In the genomic region with DNA sequence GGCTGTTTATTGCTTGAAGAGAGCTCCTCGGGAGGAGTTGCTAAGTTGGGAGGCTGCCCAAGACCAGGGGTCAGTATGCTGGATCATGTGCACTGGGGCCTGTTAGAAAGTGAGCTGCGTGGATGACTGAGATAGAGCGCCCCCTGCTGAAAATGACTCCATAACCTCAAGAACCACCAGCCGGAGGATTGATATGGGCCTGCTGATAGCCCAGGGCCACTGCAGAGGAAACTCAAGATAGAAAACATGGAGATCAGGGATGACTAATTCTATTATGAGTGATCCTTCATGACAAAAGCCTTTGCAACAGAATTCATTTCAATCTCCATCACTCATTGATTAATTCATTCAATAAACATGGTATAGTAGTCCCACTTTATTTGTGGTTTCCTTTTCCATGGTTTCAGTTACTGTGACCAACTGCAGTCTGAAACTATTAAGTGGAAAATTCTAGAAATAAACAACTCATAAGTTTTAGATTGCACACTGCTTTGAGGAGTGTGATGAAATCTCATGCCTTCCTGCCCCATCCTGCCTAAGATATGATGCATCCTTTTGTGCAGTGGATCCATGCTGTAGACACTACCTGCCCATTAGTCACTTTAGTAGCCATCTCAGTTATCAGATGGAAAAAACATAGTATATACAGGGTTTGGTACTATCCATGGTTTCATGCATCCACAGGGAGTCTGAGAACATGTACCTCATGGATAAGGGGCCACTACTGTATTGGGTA, we compare ENCODE assay signal across 8 cellular contexts.
DNase-seq lines count a peak whose midpoint lies in the region; ATAC-seq and TF ChIP-seq lines count a peak whose summit lies in the region.

No MANE protein-coding gene starts in this region.

- POLR2A ChIA-PET in A673 (lab: Charles Lee; ENCODE audit: low non-redundant PET) = no interaction called here

- no peaks in the 10 kb centered on the region for H3K9me3 ChIP-seq in A673 (ENCODE audit: low read depth, low read length, poor library complexity, severe bottlenecking)

- CTCF ChIA-PET in A673 (lab: Charles Lee) = interaction anchor here (1.0 kb wide), 1 partner anchor 389 kb away, joined by 9 read pairs; no protein-coding TSS in a partner anchor

- peak; percentile 67 for TF ChIP-seq CTCF in A673 (conservative IDR thresholded peaks at IDR 0.05; ENCODE audit: low read depth, low read length)
- TF ChIP-seq CTCF in GM12872 (IDR thresholded peaks at IDR 0.05; ENCODE audit: insufficient read depth, low read depth, low read length) = peak; percentile 60
- peak; percentile 50 for TF ChIP-seq CTCF in LNCaP clone FGC (IDR thresholded peaks at IDR 0.05; ENCODE audit: control insufficient read depth, extremely low read depth, insufficient read depth)
- peak; percentile 65 for TF ChIP-seq CTCF in nephron progenitor cell (IDR thresholded peaks at IDR 0.05)

- DNase-seq in A673 (ENCODE audit: low spot score) (peak; percentile 56), LNCaP clone FGC (ENCODE audit: low read depth) (no peak), nephron progenitor cell (peak; percentile 76), NCI-H446 treated with DMSO at 0.1 percent for 48 hours (lab: John Stamatoyannopoulos, UW) (no peak)
- DNase-seq in activated CD4-positive, CD25-positive, alpha-beta regulatory T cell treated with anti-CD3 and anti-CD28 coated beads, Interleukin-2, amount 50 U/mL, for 72 hours = peak; percentile 36
- DNase-seq in effector memory CD8-positive, alpha-beta T cell = peak; percentile 21 to 33 (median 23)

- H3K4me1 ChIP-seq in A673 (ENCODE audit: insufficient read depth, low read length, poor library complexity, severe bottlenecking) = no peaks in the 10 kb centered on the region

- H3K9me3 Mint-ChIP-seq in effector memory CD8-positive, alpha-beta T cell = no peaks in the 10 kb centered on the region
- H3K9me3 Mint-ChIP-seq in nephron progenitor cell = no peaks in the 10 kb centered on the region

- H3K27ac Mint-ChIP-seq in effector memory CD8-positive, alpha-beta T cell = no peak overlapping the region
- H3K27ac Mint-ChIP-seq in nephron progenitor cell = no peak overlapping the region

- no peaks in the 10 kb centered on the region for H3K27me3 ChIP-seq in A673 (replicated peaks; ENCODE audit: insufficient read depth, low read depth, low read length, poor library complexity)

- no peaks in the 10 kb centered on the region for H3K27me3 Mint-ChIP-seq in effector memory CD8-positive, alpha-beta T cell
- peaks cover 3% of the 10 kb centered on the region for H3K27me3 Mint-ChIP-seq in nephron progenitor cell (ENCODE audit: low read depth, poor library complexity)

- no peaks in the 10 kb centered on the region for H3K4me1 Mint-ChIP-seq in effector memory CD8-positive, alpha-beta T cell (ENCODE audit: low read depth in 2 of 2)
- H3K4me1 Mint-ChIP-seq in nephron progenitor cell = peaks cover 31% of the 10 kb centered on the region

- H3K27ac ChIP-seq in A673 (ENCODE audit: low read depth, low read length, poor library complexity, severe bottlenecking) = no peak overlapping the region

- no TSS peak for BruUV-seq in A673 (replicated peaks; lab: Mats Ljungman, UMichigan)

- H3K4me3 ChIP-seq in A673 (ENCODE audit: low read depth, low read length, poor library complexity, severe bottlenecking) = no peak overlapping the region
- H3K4me3 ChIP-seq in LNCaP clone FGC (ENCODE audit: low read depth, low read length) = no peak overlapping the region

- ATAC-seq in effector memory CD8-positive, alpha-beta T cell (replicated peaks) = peak; percentile 52
- no peak for ATAC-seq in GM21526 (IDR thresholded peaks at IDR 0.05; ENCODE audit: low FRiP score, unreplicated experiment)

- no peaks in the 10 kb centered on the region for H3K36me3 ChIP-seq in A673 (ENCODE audit: insufficient read depth, low read length, poor library complexity, severe bottlenecking)

- intact Hi-C loops in A673 (cut with micrococcal nuclease; ENCODE audit: unreplicated experiment) = loop anchor here (2.0 kb wide), 1 partner anchor 323 kb away; no protein-coding TSS in a partner anchor

- H3K36me3 Mint-ChIP-seq in effector memory CD8-positive, alpha-beta T cell (ENCODE audit: insufficient read depth) = no peaks in the 10 kb centered on the region
- H3K36me3 Mint-ChIP-seq in nephron progenitor cell (ENCODE audit: low read depth) = no peaks in the 10 kb centered on the region

- H3K4me3 Mint-ChIP-seq in effector memory CD8-positive, alpha-beta T cell = no peak overlapping the region
- no peak overlapping the region for H3K4me3 Mint-ChIP-seq in nephron progenitor cell

Comparison
In these comparisons a context has a peak if more than half of its experiments do, and no peak if none do; other contexts are left out.
1. DNase-seq: peak in A673 (single experiment), activated CD4-positive, CD25-positive, alpha-beta regulatory T cell treated with anti-CD3 and anti-CD28 coated beads, Interleukin-2, amount 50 U/mL, for 72 hours (single experiment), effector memory CD8-positive, alpha-beta T cell (3 of 3) and nephron progenitor cell (single experiment); none in LNCaP clone FGC (single experiment) and NCI-H446 treated with DMSO at 0.1 percent for 48 hours (single experiment).
2. Peak in every context shown above with its lines, with median percentiles within 50 percentile points of each other: CTCF ChIP-seq.